ENCODE assay signal across 20 cellular contexts in genomic region chr2:17590342-17590911, GRCh38. TPM values are rescaled to one million over a fixed set of nuclear protein-coding genes. Genes with fewer than 3 reads are reported as not detected.
A peak's percentile ranks its signal among the peaks of the same experiment; 100 is the strongest.
DNase-seq lines count a peak whose midpoint lies in the region; ATAC-seq and TF ChIP-seq lines count a peak whose summit lies in the region.
"Had no signal": no experiment of that assay in that cellular context is flagged by ENCODE, and none has a peak within 500 bp of the region (broad histone marks: within the 10 kb centered on the region; RNA-seq: fewer than 3 reads in every experiment).

No MANE protein-coding gene starts in this region.

- ATAC-seq in GM23338 (peak; percentile 71), GM21526 (IDR thresholded peaks at IDR 0.05; ENCODE audit: low FRiP score, unreplicated experiment) (no peak), HG03175 (IDR thresholded peaks at IDR 0.05; ENCODE audit: unreplicated experiment) (no peak)
- ATAC-seq: K562 had no signal

- peaks cover 2% of the 10 kb centered on the region for H3K27me3 Mint-ChIP-seq in GM23338 (ENCODE audit: insufficient read depth, low read depth, poor library complexity)

- H3K9me3 ChIP-seq in OCI-LY3 (ENCODE audit: insufficient read depth, low read length): no peaks in the 10 kb centered on the region
- H3K9me3 ChIP-seq: SK-N-SH had no signal

- H3K4me3 Mint-ChIP-seq in GM23338: peak overlapping the region; percentile 25; the same call in 2 of the 3 replicates
- H3K4me3 Mint-ChIP-seq: CD4-positive, alpha-beta T cell had no signal

- DNase-seq in GM23338 (ENCODE audit: low spot score): peak; percentile 46
- peak; percentile 92 for DNase-seq in epithelial cell of prostate (ENCODE audit: low read depth, low spot score)
- DNase-seq in iPS-NIHi11 (ENCODE audit: low spot score): peak; percentile 26
- DNase-seq in cerebellum (ENCODE audit: low spot score): no peak
- no peak for DNase-seq in COLO668 (lab: John Stamatoyannopoulos, UW; ENCODE audit: unreplicated experiment)
- DNase-seq: Calu3; CD4-positive, alpha-beta T cell; GF-D8; NCI-H1105; NCI-H2081; NCI-H510A; NCI-H748 treated with DMSO at 0.1 percent for 48 hours; OCI-M1; SHP77 treated with DMSO at 0.1 percent for 48 hours; SK-N-SH had no signal

- peaks cover 22% of the 10 kb centered on the region for H3K36me3 Mint-ChIP-seq in GM23338 (ENCODE audit: low read depth)

- H3K27me3 ChIP-seq in GM23338 (ENCODE audit: insufficient read depth) (no peaks in the 10 kb centered on the region), OCI-LY3 (ENCODE audit: low read depth, low read length) (no peaks in the 10 kb centered on the region)

- peak overlapping the region; percentile 85 for H3K27ac Mint-ChIP-seq in GM23338
- H3K27ac Mint-ChIP-seq: CD4-positive, alpha-beta T cell had no signal

- H3K4me2 ChIP-seq in GM23338 (peak overlapping the region; percentile 63), OCI-LY3 (ENCODE audit: low read length) (no peak overlapping the region)
- H3K4me2 ChIP-seq: SK-N-SH had no signal

- no peaks in the 10 kb centered on the region for H3K9me2 ChIP-seq in GM23338 (ENCODE audit: insufficient read depth)
- H3K9me2 ChIP-seq: SK-N-SH had no signal

- no peak overlapping the region for H2AFZ ChIP-seq in GM23338
- peak overlapping the region; percentile 62; the same call in 1 of the 2 replicates for H2AFZ ChIP-seq in OCI-LY3 (ENCODE audit: low read depth, low read length)

- TF ChIP-seq CTCF in GM23338 (conservative IDR thresholded peaks at IDR 0.05; ENCODE audit: low read depth in 2 of 2) (no peak), OCI-LY3 (IDR thresholded peaks at IDR 0.05; ENCODE audit: low read depth, low read length) (no peak)

- no peaks in the 10 kb centered on the region for H3K9me3 Mint-ChIP-seq in GM23338
- H3K9me3 Mint-ChIP-seq: CD4-positive, alpha-beta T cell had no signal

- H3K27ac ChIP-seq in GM23338 (ENCODE audit: low read depth) (peak overlapping the region; percentile 43), OCI-LY3 (ENCODE audit: low read length) (no peak overlapping the region), epithelial cell of prostate (peak overlapping the region; percentile 92)

- H4K20me1 ChIP-seq in GM23338 (replicated peaks; ENCODE audit: insufficient read depth) (peaks cover 15% of the 10 kb centered on the region), OCI-LY3 (ENCODE audit: insufficient read depth, low read length) (no peaks in the 10 kb centered on the region)

- H3K9ac ChIP-seq in OCI-LY3 (ENCODE audit: low read length): no peak overlapping the region
- H3K9ac ChIP-seq: SK-N-SH had no signal

- peaks cover 7% of the 10 kb centered on the region; the same call in 1 of the 2 replicates for H3K36me3 ChIP-seq in GM23338 (ENCODE audit: insufficient read depth)
- no peaks in the 10 kb centered on the region for H3K36me3 ChIP-seq in OCI-LY3 (replicated peaks; ENCODE audit: low read depth, low read length)

- H3K4me1 ChIP-seq in GM23338 (ENCODE audit: insufficient read depth) (peaks cover 61% of the 10 kb centered on the region), OCI-LY3 (ENCODE audit: low read length) (peaks cover 1% of the 10 kb centered on the region)

- H3K4me3 ChIP-seq in GM23338 (no peak overlapping the region), OCI-LY3 (ENCODE audit: low read length) (no peak overlapping the region)
- H3K4me3 ChIP-seq: K562 had no signal

- no peaks in the 10 kb centered on the region for H3F3A ChIP-seq in GM23338 (replicated peaks; ENCODE audit: low read depth)

- peaks cover 50% of the 10 kb centered on the region for H3K79me2 ChIP-seq in GM23338 (replicated peaks; ENCODE audit: insufficient read depth)
- no peaks in the 10 kb centered on the region for H3K79me2 ChIP-seq in OCI-LY3 (ENCODE audit: low read length)

- peaks cover 50% of the 10 kb centered on the region for H3K4me1 Mint-ChIP-seq in GM23338

TF ChIP-seq in GM23338, 12 proteins besides CTCF, POLR2A, EP300 and RAD21:
- TF ChIP-seq JUNB (IDR thresholded peaks at IDR 0.05; ENCODE audit: unreplicated experiment) (no peak), CREB1 (CRISPR knock-in tag; IDR thresholded peaks at IDR 0.05; ENCODE audit: low read depth) (no peak), NANOG (IDR thresholded peaks at IDR 0.05; ENCODE audit: borderline replicate concordance) (no peak), EZH2 (IDR thresholded peaks at IDR 0.05; ENCODE audit: low read depth, unreplicated experiment) (no peak), POLR2AphosphoS5 (IDR thresholded peaks at IDR 0.05; ENCODE audit: low read depth) (no peak), ZNF462 (CRISPR knock-in tag; IDR thresholded peaks at IDR 0.05) (no peak)
TF ChIP-seq in GM23338: peak in this region for 0.

RNA-seq across cellular contexts. Expression of gene VSNL1, which starts 49.9 kb away (rescaled TPM):
- total RNA-seq in GM23338 (2014; rRNA removed; shearing (Covaris generic)): 95.6 and 102 TPM in 2 replicates
- 87.4 and 112 TPM in 2 replicates for polyA plus RNA-seq in GM23338 (2016; fragmentation: Nextera tagmentation; extraction: Ambion mirVana)
- 14.0 TPM for total RNA-seq in cerebellum
- total RNA-seq: Calu3; CD4-positive, alpha-beta T cell; K562 had no signal
- polyA plus RNA-seq: BJ had no signal

Comparison
In these comparisons a context has a peak if more than half of its experiments do, and no peak if none do; other contexts are left out.
1. DNase-seq: peak in GM23338 (single experiment), epithelial cell of prostate (single experiment) and iPS-NIHi11 (single experiment); none in cerebellum (single experiment) and COLO668 (single experiment).